ENCODE assay signal across 32 cellular contexts in the genomic region with DNA sequence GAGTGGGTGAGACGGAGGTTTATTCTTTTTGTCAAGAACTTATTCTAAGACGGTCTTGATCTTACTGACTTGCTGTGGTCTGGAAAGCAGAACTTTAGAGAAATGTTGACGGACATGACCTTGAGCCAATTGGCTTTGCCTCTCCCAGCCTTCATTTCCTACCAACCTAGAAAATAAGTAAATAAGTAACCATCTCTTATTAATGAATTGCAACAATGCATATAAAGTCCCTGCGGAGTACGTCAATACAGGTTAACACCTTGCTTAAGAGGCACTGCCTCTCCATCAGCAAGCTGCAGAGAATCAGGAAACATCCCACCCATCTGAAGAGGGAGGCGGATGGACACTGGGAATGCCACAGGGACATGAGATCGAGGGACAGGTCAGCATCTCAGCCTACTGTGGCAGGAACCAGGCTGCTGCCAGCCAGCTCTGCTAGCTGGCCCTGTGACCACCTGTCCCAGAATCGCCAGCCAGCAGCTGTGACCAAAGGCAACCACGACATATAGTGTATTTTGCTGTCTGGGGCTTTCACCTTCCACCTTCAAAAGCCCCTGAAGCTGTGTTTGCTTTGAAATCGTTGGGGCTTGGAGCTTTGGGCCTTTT.
DNase-seq lines count a peak whose midpoint lies in the region; ATAC-seq and TF ChIP-seq lines count a peak whose summit lies in the region.
"Had no signal": no experiment of that assay in that cellular context is flagged by ENCODE, and none has a peak within 500 bp of the region (broad histone marks: within the 10 kb centered on the region; RNA-seq: fewer than 3 reads in every experiment).

No MANE protein-coding gene starts in this region.

- peak overlapping the region; percentile 69 for H3K27ac Mint-ChIP-seq in type B pancreatic cell
- H3K27ac Mint-ChIP-seq: activated naive CD4-positive, alpha-beta T cell treated with anti-CD3 and anti-CD28 coated beads for 36 hours; HFFc6; IgD-negative memory B cell; immature natural killer cell; stimulated activated naive B cell treated with anti-CD40 and anti-IgM and Interleukin-4, amounts not matched to agents 10 μg/mL and 1 μg/mL and 100 μg/mL, for 72 hours had no signal

- DNase-seq in NCI-H82 (lab: John Stamatoyannopoulos, UW) (peak; percentile 15), NCI-H82 treated with DMSO at 0.1 percent for 48 hours (lab: John Stamatoyannopoulos, UW; ENCODE audit: unreplicated experiment) (no peak), epithelial cell of prostate (ENCODE audit: low read depth, low spot score) (no peak), mucosa of gallbladder (ENCODE audit: low spot score) (peak; percentile 39), type B pancreatic cell (ENCODE audit: extremely low spot score, unreplicated experiment) (no peak), ecto neural progenitor cell (ENCODE audit: low spot score) (no peak), T-helper 9 cell (no peak)
- DNase-seq: activated CD4-positive, alpha-beta T cell treated with anti-CD3 and anti-CD28 coated beads, Interleukin-2, amount 50 U/mL, for 4 hours; activated naive CD4-positive, alpha-beta T cell treated with anti-CD3 and anti-CD28 coated beads for 36 hours; brain microvascular endothelial cell; C1 segment of cervical spinal cord; COR-L47; DMS53; HFFc6; immature natural killer cell; left ventricle myocardium superior; naive thymus-derived CD4-positive, alpha-beta T cell; NCI-H1092; NCI-H187; NCI-H446 treated with DMSO at 0.1 percent for 48 hours; RPMI8226; stimulated activated naive B cell treated with anti-CD40 and anti-IgM and Interleukin-4, amounts not matched to agents 10 μg/mL and 1 μg/mL and 100 μg/mL, for 72 hours; substantia nigra; T-helper 1 cell; upper lobe of left lung had no signal

- no peaks in the 10 kb centered on the region for H3K36me3 Mint-ChIP-seq in type B pancreatic cell
- H3K36me3 Mint-ChIP-seq: IgD-negative memory B cell; stimulated activated naive B cell treated with anti-CD40 and anti-IgM and Interleukin-4, amounts not matched to agents 10 μg/mL and 1 μg/mL and 100 μg/mL, for 72 hours had no signal

- H3K4me1 Mint-ChIP-seq in type B pancreatic cell (ENCODE audit: unreplicated experiment), result peaks cover 3% of the 10 kb centered on the region
- H3K4me1 Mint-ChIP-seq: IgD-negative memory B cell; immature natural killer cell; stimulated activated naive B cell treated with anti-CD40 and anti-IgM and Interleukin-4, amounts not matched to agents 10 μg/mL and 1 μg/mL and 100 μg/mL, for 72 hours had no signal

- H3K9me3 Mint-ChIP-seq in type B pancreatic cell, result no peaks in the 10 kb centered on the region
- H3K9me3 Mint-ChIP-seq: activated naive CD4-positive, alpha-beta T cell treated with anti-CD3 and anti-CD28 coated beads for 36 hours; immature natural killer cell; mesothelial cell of epicardium had no signal

- no peak for ATAC-seq in HG02981 (IDR thresholded peaks at IDR 0.05; ENCODE audit: unreplicated experiment)
- ATAC-seq: activated CD4-positive, CD25-positive, alpha-beta regulatory T cell treated with anti-CD3 and anti-CD28 coated beads, Interleukin-2, amount 50 U/mL, for 24 hours; left ventricle myocardium superior; naive thymus-derived CD4-positive, alpha-beta T cell; stimulated activated naive B cell treated with anti-CD40 and anti-IgM and Interleukin-4, amounts not matched to agents 10 μg/mL and 1 μg/mL and 100 μg/mL, for 72 hours had no signal

- no peak for TF ChIP-seq CTCF in type B pancreatic cell (conservative IDR thresholded peaks at IDR 0.05)

- no peaks in the 10 kb centered on the region for H3K27me3 Mint-ChIP-seq in type B pancreatic cell
- H3K27me3 Mint-ChIP-seq: stimulated activated naive B cell treated with anti-CD40 and anti-IgM and Interleukin-4, amounts not matched to agents 10 μg/mL and 1 μg/mL and 100 μg/mL, for 72 hours had no signal

- no peak overlapping the region for H3K4me3 Mint-ChIP-seq in type B pancreatic cell
- H3K4me3 Mint-ChIP-seq: activated naive CD4-positive, alpha-beta T cell treated with anti-CD3 and anti-CD28 coated beads for 36 hours; HFFc6; immature natural killer cell; mesothelial cell of epicardium; naive thymus-derived CD4-positive, alpha-beta T cell; stimulated activated naive B cell treated with anti-CD40 and anti-IgM and Interleukin-4, amounts not matched to agents 10 μg/mL and 1 μg/mL and 100 μg/mL, for 72 hours had no signal

- peak overlapping the region; percentile 87 for H3K27ac ChIP-seq in epithelial cell of prostate
- H3K27ac ChIP-seq: 22Rv1, brain microvascular endothelial cell, GM23248, SK-N-MC, upper lobe of left lung had no signal

Comparison
In these comparisons a context has a peak if more than half of its experiments do, and no peak if none do; other contexts are left out.
1. DNase-seq: peak in NCI-H82 (single experiment) and mucosa of gallbladder (single experiment); none in NCI-H82 treated with DMSO at 0.1 percent for 48 hours (single experiment), epithelial cell of prostate (single experiment), type B pancreatic cell (single experiment), ecto neural progenitor cell (single experiment) and T-helper 9 cell (single experiment).